Comparison of ENCODE assay signal across 8 cellular contexts in genomic region chr10:42754155-42755027, GRCh38. TPM values are rescaled to one million over a fixed set of nuclear protein-coding genes. Genes with fewer than 3 reads are reported as not detected.
A peak's percentile ranks its signal among the peaks of the same experiment; 100 is the strongest.
DNase-seq lines count a peak whose midpoint lies in the region; ATAC-seq and TF ChIP-seq lines count a peak whose summit lies in the region.

No MANE protein-coding gene starts in this region.

- no peaks in the 10 kb centered on the region for H3K36me3 ChIP-seq in transverse colon

- H3K9me3 Mint-ChIP-seq in effector memory CD8-positive, alpha-beta T cell, result no peaks in the 10 kb centered on the region
- H3K9me3 Mint-ChIP-seq in mesothelial cell of epicardium, result no peaks in the 10 kb centered on the region

- peak overlapping the region in 3 of 4 donors; percentile 37 to 70 (median 57) for H3K27ac ChIP-seq in transverse colon

- H3K27me3 Mint-ChIP-seq in effector memory CD8-positive, alpha-beta T cell, result peaks cover 61 to 85% of the 10 kb centered on the region in 2 donors
- peaks cover 85% of the 10 kb centered on the region for H3K27me3 Mint-ChIP-seq in mesothelial cell of epicardium (ENCODE audit: low read depth)

- peak; percentile 66 for ATAC-seq in effector memory CD8-positive, alpha-beta T cell (replicated peaks)

- WGBS in transverse colon (ENCODE audit: low coverage in 1 of 2), 2 donors, result 3% methylated on average over 43 of the region's 89 CpGs; no CpG with 5 or more reads in 1 of the 2 donors

- intact Hi-C loops in transverse colon (cut with DNase I; ENCODE audit: low total_unique reads), result loop anchor here (5.0 kb wide), 1 partner anchor 353 kb away; no protein-coding TSS in a partner anchor

- peak overlapping the region; percentile 50 for H3K4me3 ChIP-seq in WI38 (ENCODE audit: low read depth, low read length)
- H3K4me3 ChIP-seq in transverse colon, result peak overlapping the region; percentile 37 to 66 (median 44)

- peaks cover 0 to 30% (median 25%) of the 10 kb centered on the region in 4 donors for H3K4me1 ChIP-seq in transverse colon

- no peak for TF ChIP-seq EP300 in transverse colon (IDR thresholded peaks at IDR 0.05; ENCODE audit: low read depth)

- H3K9me3 ChIP-seq in transverse colon, result no peaks in the 10 kb centered on the region

- in situ Hi-C loops in transverse colon (cut with MboI; ENCODE audit: low pct_ligation_motif_present in 1 of 4, low pct_unique_long_range_greater_than_20kb in 1 of 4, low sequenced_read_pairs in 3 of 4), result no loop called here

- no peaks in the 10 kb centered on the region for H3K36me3 Mint-ChIP-seq in effector memory CD8-positive, alpha-beta T cell (ENCODE audit: insufficient read depth)
- H3K36me3 Mint-ChIP-seq in mesothelial cell of epicardium, result no peaks in the 10 kb centered on the region

- TF ChIP-seq CTCF in WI38 (IDR thresholded peaks at IDR 0.05; ENCODE audit: low read depth, low read length), result no peak
- no peak for TF ChIP-seq CTCF in mesothelial cell of epicardium (IDR thresholded peaks at IDR 0.05; ENCODE audit: unreplicated experiment)
- TF ChIP-seq CTCF in transverse colon (IDR thresholded peaks at IDR 0.05), result peak in 1 of 5 experiments; percentile 10

- TF ChIP-seq POLR2A in transverse colon (IDR thresholded peaks at IDR 0.05), result no peak

- H3K27ac Mint-ChIP-seq in effector memory CD8-positive, alpha-beta T cell, result no peak overlapping the region
- no peak overlapping the region for H3K27ac Mint-ChIP-seq in mesothelial cell of epicardium

- H3K4me3 Mint-ChIP-seq in effector memory CD8-positive, alpha-beta T cell, result peak overlapping the region; percentile 86 to 87
- peak overlapping the region; percentile 72 for H3K4me3 Mint-ChIP-seq in mesothelial cell of epicardium

- peaks cover 48% of the 10 kb centered on the region for H3K27me3 ChIP-seq in transverse colon

- peak; percentile 16 for DNase-seq in NCI-H345 (lab: John Stamatoyannopoulos, UW)
- no peak for DNase-seq in NCI-H345 treated with DMSO at 0.1 percent for 48 hours (lab: John Stamatoyannopoulos, UW; ENCODE audit: unreplicated experiment)
- peak in 2 of 3 experiments; percentile 19 to 25 for DNase-seq in effector memory CD8-positive, alpha-beta T cell
- no peak for DNase-seq in mesothelial cell of epicardium (ENCODE audit: low spot score in 2 of 2, unreplicated experiment in 2 of 2)
- DNase-seq in transverse colon, result no peak
- DNase-seq in medulla oblongata (ENCODE audit: extremely low spot score), result no peak
- no peak for DNase-seq in NCI-H1092 (lab: John Stamatoyannopoulos, UW)

- H3K4me1 Mint-ChIP-seq in effector memory CD8-positive, alpha-beta T cell (ENCODE audit: low read depth in 2 of 2), result peaks cover 7 to 10% of the 10 kb centered on the region in 2 donors
- H3K4me1 Mint-ChIP-seq in mesothelial cell of epicardium, result peaks cover 6% of the 10 kb centered on the region

RNA-seq across cellular contexts. Expression of gene BMS1, which starts 28.2 kb away (rescaled TPM):
- total RNA-seq in mesothelial cell of epicardium (21.4 to 21.8 TPM (median 21.8 TPM) in 3 replicates), transverse colon (10 to 100 TPM in 2 of 4 donors, 1 to 10 TPM in 2; 6.8 to 12.2 (median 9.9) TPM)

Comparison
In these comparisons a context has a peak if more than half of its experiments do, and no peak if none do; other contexts are left out.
1. DNase-seq: peak in NCI-H345 (single experiment) and effector memory CD8-positive, alpha-beta T cell (2 of 3); none in NCI-H345 treated with DMSO at 0.1 percent for 48 hours (single experiment), mesothelial cell of epicardium (0 of 2), transverse colon (single experiment), medulla oblongata (single experiment) and NCI-H1092 (single experiment).